Comparison of ENCODE assay signal across 8 cellular contexts in genomic region chr13:25114220-25114619, GRCh38. TPM values are rescaled to one million over a fixed set of nuclear protein-coding genes. Genes with fewer than 3 reads are reported as not detected.
DNase-seq lines count a peak whose midpoint lies in the region; ATAC-seq and TF ChIP-seq lines count a peak whose summit lies in the region.

No MANE protein-coding gene starts in this region.

- DNase-seq in AG04449 (ENCODE audit: low read depth, low spot score) (peak; percentile 16), NCI-H526 treated with DMSO at 0.1 percent for 48 hours (lab: John Stamatoyannopoulos, UW) (peak; percentile 77), lung (ENCODE audit: low spot score) (peak; percentile 59)
- DNase-seq in activated CD4-positive, alpha-beta T cell treated with anti-CD3 and anti-CD28 coated beads, Interleukin-2, amount 50 U/mL, for 24 hours (ENCODE audit: low read depth in 1 of 2, low spot score in 1 of 2), result peak; percentile 16 to 55
- DNase-seq in effector CD4-positive, alpha-beta T cell, result peak; percentile 30
- DNase-seq in stimulated activated CD8-positive, alpha-beta memory T cell treated with anti-CD3 and anti-CD28 coated beads, Interleukin-2, amount 100 ng/mL, for 1 hour (ENCODE audit: low read depth in 2 of 2), result peak; percentile 4 to 14

- no peaks in the 10 kb centered on the region for H3K36me3 ChIP-seq in lung (ENCODE audit: control insufficient read depth in 2 of 2, insufficient read depth in 2 of 2, low read length in 2 of 2)

- POLR2A ChIA-PET in AG04449 (lab: Yijun Ruan, JAX), result no interaction called here

- CTCF ChIA-PET in AG04449 (lab: Yijun Ruan, JAX), result interaction anchor here (0.6 to 4.5 kb wide), 15 partner anchors 9 to 119 kb away, joined by 3 to 40 read pairs (median 5); partner anchors contain the start of gene PABPC3

- TF ChIP-seq CTCF in AG04449 (IDR thresholded peaks at IDR 0.05; ENCODE audit: insufficient read depth, low read length, missing control alignments) (peak; percentile 87), lung (IDR thresholded peaks at IDR 0.05; ENCODE audit: control extremely low read depth, extremely low read depth) (peak; percentile 49)

- 25 to 29% methylated on average over 3 of the region's 3 CpGs for WGBS in lung, 2 donors

- no peaks in the 10 kb centered on the region for H3K27me3 ChIP-seq in lung (ENCODE audit: control insufficient read depth, insufficient read depth)

- H3K4me1 ChIP-seq in lung (ENCODE audit: control insufficient read depth in 2 of 2, insufficient read depth in 2 of 2, low read length in 2 of 2), result no peaks in the 10 kb centered on the region

- H3K27ac ChIP-seq in lung (ENCODE audit: low read depth in 1 of 2, low read length in 1 of 2), result no peak overlapping the region

- ATAC-seq in GM18498 (IDR thresholded peaks at IDR 0.05; ENCODE audit: unreplicated experiment) (peak; percentile 86), HG03378 (IDR thresholded peaks at IDR 0.05; ENCODE audit: unreplicated experiment) (peak; percentile 74), lung (ENCODE audit: insufficient read depth, low FRiP score) (peak; percentile 59)

- H3K9me3 ChIP-seq in lung (ENCODE audit: control insufficient read depth in 2 of 2, insufficient read depth in 1 of 2, low read length in 1 of 2), result no peaks in the 10 kb centered on the region

- H3K4me3 ChIP-seq in AG04449 (ENCODE audit: low read depth, low read length), result no peak overlapping the region
- no peak overlapping the region for H3K4me3 ChIP-seq in lung

RNA-seq across cellular contexts. Expression of gene PABPC3, which starts 18.3 kb away (rescaled TPM):
- total RNA-seq in lung, result under 1 TPM; 0.18 to 0.51 TPM
- under 1 TPM; 0.02 to 0.10 TPM for polyA plus RNA-seq in lung

RNA-seq across cellular contexts. Expression of gene AMER2, which starts 57.9 kb away (rescaled TPM):
- total RNA-seq in lung, result 1 to 10 TPM in 1 of 2 donors, not detected in 1; 2.0 TPM
- polyA plus RNA-seq in lung, result under 1 TPM in 1 of 2 donors, not detected in 1; 0.02 TPM

Comparison
In these comparisons a context has a peak if more than half of its experiments do, and no peak if none do; other contexts are left out.
1. DNase-seq: peak in every context shown above with its lines; median percentile 77 in NCI-H526 treated with DMSO at 0.1 percent for 48 hours; 59 in lung; 36 in activated CD4-positive, alpha-beta T cell treated with anti-CD3 and anti-CD28 coated beads, Interleukin-2, amount 50 U/mL, for 24 hours; 30 in effector CD4-positive, alpha-beta T cell; 16 in AG04449; 9 in stimulated activated CD8-positive, alpha-beta memory T cell treated with anti-CD3 and anti-CD28 coated beads, Interleukin-2, amount 100 ng/mL, for 1 hour.